In genomic region chr6:142907544-142907943, GRCh38 we compare ENCODE assay signal across 9 cellular contexts. TPM values are rescaled to one million over a fixed set of nuclear protein-coding genes. Genes with fewer than 3 reads are reported as not detected.
A peak's percentile ranks its signal among the peaks of the same experiment; 100 is the strongest.
DNase-seq lines count a peak whose midpoint lies in the region; ATAC-seq and TF ChIP-seq lines count a peak whose summit lies in the region.
"Had no signal": no experiment of that assay in that cellular context is flagged by ENCODE, and none has a peak within 500 bp of the region (broad histone marks: within the 10 kb centered on the region; RNA-seq: fewer than 3 reads in every experiment).

No MANE protein-coding gene starts in this region.

- ATAC-seq in activated CD4-positive, CD25-positive, alpha-beta regulatory T cell treated with anti-CD3 and anti-CD28 coated beads, Interleukin-2, amount 50 U/mL, for 24 hours: peak; percentile 53 to 62
- peak; percentile 12 for ATAC-seq in HG03159 (IDR thresholded peaks at IDR 0.05; ENCODE audit: unreplicated experiment)
- peak; percentile 62 for ATAC-seq in activated CD8-positive, alpha-beta T cell treated with anti-CD3 and anti-CD28 coated beads for 36 hours
- no peak for ATAC-seq in HG02610 (IDR thresholded peaks at IDR 0.05; ENCODE audit: unreplicated experiment)

- peak overlapping the region; percentile 86 for H3K27ac ChIP-seq in skeletal muscle tissue (ENCODE audit: low read depth, low read length)

- peak overlapping the region; percentile 2 to 45 (median 29) for H3K4me3 ChIP-seq in skeletal muscle tissue (ENCODE audit: low read length in 3 of 3)

- CTCF ChIA-PET in activated CD8-positive, alpha-beta T cell treated with anti-CD3 and anti-CD28 coated beads for 36 hours (lab: Charles Lee): interaction anchor here (1.0 to 1.6 kb wide), 3 partner anchors 31 to 71 kb away, joined by 3 read pairs; no protein-coding TSS in a partner anchor

- H3K9ac ChIP-seq in skeletal muscle tissue (ENCODE audit: low read depth in 1 of 3, low read length in 3 of 3): peak overlapping the region in 2 of 3 donors; percentile 55

- peaks cover 9 to 24% (median 12%) of the 10 kb centered on the region in 3 donors for H3K4me1 ChIP-seq in skeletal muscle tissue (ENCODE audit: control insufficient read depth in 3 of 3, insufficient read depth in 3 of 3, low read length in 3 of 3)

- peak overlapping the region; percentile 75 for H3K4me3 Mint-ChIP-seq in activated CD8-positive, alpha-beta T cell treated with anti-CD3 and anti-CD28 coated beads for 36 hours

- TF ChIP-seq CTCF in activated CD8-positive, alpha-beta T cell treated with anti-CD3 and anti-CD28 coated beads for 36 hours (IDR thresholded peaks at IDR 0.05): no peak

- no peaks in the 10 kb centered on the region for H3K36me3 ChIP-seq in skeletal muscle tissue (ENCODE audit: control insufficient read depth in 3 of 3, insufficient read depth in 3 of 3, low read length in 3 of 3)

- no peak for DNase-seq in activated CD4-positive, CD25-positive, alpha-beta regulatory T cell treated with anti-CD3 and anti-CD28 coated beads, Interleukin-2, amount 50 U/mL, for 72 hours
- peak; percentile 52 for DNase-seq in activated CD8-positive, alpha-beta T cell treated with anti-CD3 and anti-CD28 coated beads for 36 hours
- no peak for DNase-seq in HuH-7 (ENCODE audit: low spot score)
- no peak for DNase-seq in NCI-H1436 (lab: John Stamatoyannopoulos, UW)
- DNase-seq: NCI-H69 had no signal

- no peaks in the 10 kb centered on the region for H3K27me3 ChIP-seq in skeletal muscle tissue (ENCODE audit: control insufficient read depth in 3 of 3, insufficient read depth in 3 of 3, low read length in 3 of 3)

- H3K9me3 Mint-ChIP-seq in activated CD8-positive, alpha-beta T cell treated with anti-CD3 and anti-CD28 coated beads for 36 hours: peaks cover 3% of the 10 kb centered on the region

- peaks cover 82% of the 10 kb centered on the region for H3K4me1 Mint-ChIP-seq in activated CD8-positive, alpha-beta T cell treated with anti-CD3 and anti-CD28 coated beads for 36 hours (ENCODE audit: low read depth)

- no peaks in the 10 kb centered on the region for H3K27me3 Mint-ChIP-seq in activated CD8-positive, alpha-beta T cell treated with anti-CD3 and anti-CD28 coated beads for 36 hours

- no peaks in the 10 kb centered on the region for H3K9me3 ChIP-seq in skeletal muscle tissue (ENCODE audit: control insufficient read depth in 3 of 3, low read length in 3 of 3)

- peak overlapping the region; percentile 90 for H3K27ac Mint-ChIP-seq in activated CD8-positive, alpha-beta T cell treated with anti-CD3 and anti-CD28 coated beads for 36 hours

- POLR2A ChIA-PET in activated CD8-positive, alpha-beta T cell treated with anti-CD3 and anti-CD28 coated beads for 36 hours (lab: Charles Lee): interaction anchor here (0.6 to 2.9 kb wide), 5 partner anchors 19 to 105 kb away, joined by 3 to 10 read pairs (median 4); no protein-coding TSS in a partner anchor

- intact Hi-C loops in activated CD8-positive, alpha-beta T cell treated with anti-CD3 and anti-CD28 coated beads for 36 hours (cut with micrococcal nuclease): loop anchor here (5.0 kb wide), 1 partner anchor 35 kb away; no protein-coding TSS in a partner anchor

- peaks cover 47% of the 10 kb centered on the region for H3K36me3 Mint-ChIP-seq in activated CD8-positive, alpha-beta T cell treated with anti-CD3 and anti-CD28 coated beads for 36 hours (ENCODE audit: low read depth)

RNA-seq across cellular contexts. Expression of gene HIVEP2, which starts 37.4 kb away (rescaled TPM):
- total RNA-seq in activated CD8-positive, alpha-beta T cell treated with anti-CD3 and anti-CD28 coated beads for 36 hours: 10 to 100 TPM; 31.8 to 38.1 TPM
- 17.7 TPM for total RNA-seq in skeletal muscle tissue
